In genomic region chr2:137838255-137839092, GRCh38 we compare ENCODE assay signal across 8 cellular contexts.
DNase-seq lines count a peak whose midpoint lies in the region; ATAC-seq and TF ChIP-seq lines count a peak whose summit lies in the region.

No MANE protein-coding gene starts in this region.

- H3K27me3 ChIP-seq in ascending aorta = no peaks in the 10 kb centered on the region
- no peaks in the 10 kb centered on the region for H3K27me3 ChIP-seq in thyroid gland
- no peaks in the 10 kb centered on the region for H3K27me3 ChIP-seq in MG63

- H3K27ac ChIP-seq in ascending aorta (no peak overlapping the region), thyroid gland (no peak overlapping the region)

- H3K9me3 Mint-ChIP-seq in natural killer cell (no peaks in the 10 kb centered on the region), immature natural killer cell (no peaks in the 10 kb centered on the region)
- H3K9me3 Mint-ChIP-seq in natural killer cell treated with Interleukin-12 subunit alpha and Interleukin-12 subunit beta and Interleukin-15 and Interleukin-18, amount 100 ng/mL, for 72 hours = no peaks in the 10 kb centered on the region

- no peak overlapping the region for H3K4me3 Mint-ChIP-seq in natural killer cell
- H3K4me3 Mint-ChIP-seq in natural killer cell treated with Interleukin-12 subunit alpha and Interleukin-12 subunit beta and Interleukin-15 and Interleukin-18, amount 100 ng/mL, for 72 hours = no peak overlapping the region
- H3K4me3 Mint-ChIP-seq in immature natural killer cell = no peak overlapping the region

- DNase-seq in natural killer cell = no peak
- DNase-seq in natural killer cell treated with Interleukin-12 subunit alpha and Interleukin-12 subunit beta and Interleukin-15 and Interleukin-18, amount 100 ng/mL, for 72 hours (ENCODE audit: low spot score) = no peak
- peak; percentile 9 for DNase-seq in NCI-H2107 (lab: John Stamatoyannopoulos, UW)
- no peak for DNase-seq in ascending aorta (ENCODE audit: low spot score in 2 of 2)
- peak; percentile 3 to 31 (median 14) for DNase-seq in immature natural killer cell
- no peak for DNase-seq in thyroid gland
- no peak for DNase-seq in MG63

- H3K9me3 ChIP-seq in ascending aorta (no peaks in the 10 kb centered on the region), thyroid gland (no peaks in the 10 kb centered on the region), MG63 (no peaks in the 10 kb centered on the region)

- H3K36me3 Mint-ChIP-seq in natural killer cell = no peaks in the 10 kb centered on the region
- H3K36me3 Mint-ChIP-seq in natural killer cell treated with Interleukin-12 subunit alpha and Interleukin-12 subunit beta and Interleukin-15 and Interleukin-18, amount 100 ng/mL, for 72 hours = no peaks in the 10 kb centered on the region
- no peaks in the 10 kb centered on the region for H3K36me3 Mint-ChIP-seq in immature natural killer cell

- ATAC-seq in natural killer cell = peak in 1 of 3 donors; percentile 46
- no peak for ATAC-seq in natural killer cell treated with Interleukin-12 subunit alpha and Interleukin-12 subunit beta and Interleukin-15 and Interleukin-18, amount 100 ng/mL, for 72 hours
- ATAC-seq in HG02763 (IDR thresholded peaks at IDR 0.05; ENCODE audit: unreplicated experiment) = peak; percentile 67

- TF ChIP-seq CTCF in natural killer cell (IDR thresholded peaks at IDR 0.05) (peak; percentile 52), ascending aorta (IDR thresholded peaks at IDR 0.05) (peak; percentile 32 to 71 (median 48)), thyroid gland (IDR thresholded peaks at IDR 0.05) (peak in 4 of 6 experiments; percentile 61 to 75 (median 64))

- H3K27ac Mint-ChIP-seq in natural killer cell = no peak overlapping the region
- no peak overlapping the region for H3K27ac Mint-ChIP-seq in natural killer cell treated with Interleukin-12 subunit alpha and Interleukin-12 subunit beta and Interleukin-15 and Interleukin-18, amount 100 ng/mL, for 72 hours
- no peak overlapping the region for H3K27ac Mint-ChIP-seq in immature natural killer cell

- H3K36me3 ChIP-seq in ascending aorta (no peaks in the 10 kb centered on the region), thyroid gland (no peaks in the 10 kb centered on the region), MG63 (no peaks in the 10 kb centered on the region)

- H3K4me1 Mint-ChIP-seq in natural killer cell (no peaks in the 10 kb centered on the region), immature natural killer cell (no peaks in the 10 kb centered on the region)
- H3K4me1 Mint-ChIP-seq in natural killer cell treated with Interleukin-12 subunit alpha and Interleukin-12 subunit beta and Interleukin-15 and Interleukin-18, amount 100 ng/mL, for 72 hours (ENCODE audit: low read depth in 2 of 2) = no peaks in the 10 kb centered on the region

- 33 to 38% methylated on average over 8 of the region's 8 CpGs for WGBS in thyroid gland, 2 donors

- intact Hi-C loops in natural killer cell (cut with micrococcal nuclease) (loop anchor here (2.0 to 5.0 kb wide), 2 partner anchors 1416 to 1926 kb away; no protein-coding TSS in a partner anchor), ascending aorta (cut with DNase I) (loop anchor here (2.0 to 5.0 kb wide), 3 partner anchors 906 to 1926 kb away; no protein-coding TSS in a partner anchor), thyroid gland (cut with DNase I) (loop anchor here (5.0 kb wide), 1 partner anchor 1416 kb away; no protein-coding TSS in a partner anchor)

- TF ChIP-seq POLR2A in thyroid gland (IDR thresholded peaks at IDR 0.05) = no peak

- H3K27me3 Mint-ChIP-seq in natural killer cell (ENCODE audit: low read depth in 2 of 2) = no peaks in the 10 kb centered on the region
- H3K27me3 Mint-ChIP-seq in natural killer cell treated with Interleukin-12 subunit alpha and Interleukin-12 subunit beta and Interleukin-15 and Interleukin-18, amount 100 ng/mL, for 72 hours = no peaks in the 10 kb centered on the region
- H3K27me3 Mint-ChIP-seq in immature natural killer cell (ENCODE audit: low read depth in 3 of 3) = peaks cover 0 to 2% (median 0%) of the 10 kb centered on the region in 3 donors

- H3K4me3 ChIP-seq in ascending aorta (no peak overlapping the region), thyroid gland (replicated peaks in 1 of 3) (no peak overlapping the region), MG63 (no peak overlapping the region)

- H3K4me1 ChIP-seq in ascending aorta (no peaks in the 10 kb centered on the region), thyroid gland (no peaks in the 10 kb centered on the region)

Comparison
In these comparisons a context has a peak if more than half of its experiments do, and no peak if none do; other contexts are left out.
1. DNase-seq: peak in NCI-H2107 (single experiment) and immature natural killer cell (3 of 3); none in natural killer cell (single experiment), natural killer cell treated with Interleukin-12 subunit alpha and Interleukin-12 subunit beta and Interleukin-15 and Interleukin-18, amount 100 ng/mL, for 72 hours (single experiment), ascending aorta (0 of 2), thyroid gland (0 of 2) and MG63 (single experiment).
2. Peak in every context shown above with its lines, with median percentiles within 50 percentile points of each other: CTCF ChIP-seq.